ENCODE assay signal across 8 cellular contexts in genomic region chr13:43787998-43788397, GRCh38. TPM values are rescaled to one million over a fixed set of nuclear protein-coding genes. Genes with fewer than 3 reads are reported as not detected.
DNase-seq lines count a peak whose midpoint lies in the region; ATAC-seq and TF ChIP-seq lines count a peak whose summit lies in the region.

No MANE protein-coding gene starts in this region.

- H3K27me3 Mint-ChIP-seq in activated T-cell treated with anti-CD3 and anti-CD28 coated beads, Interleukin-2, amount 50 U/mL, for 72 hours (ENCODE audit: low read depth), result peaks cover 63% of the 10 kb centered on the region

- H2AFZ ChIP-seq in OCI-LY3 (ENCODE audit: low read depth, low read length), result 0 out of 2 replicates have a peak overlapping the region, but pooled peaks have one; percentile 68

- peak overlapping the region; percentile 78 for H3K4me2 ChIP-seq in OCI-LY3 (ENCODE audit: low read length)

- H3K27ac Mint-ChIP-seq in activated T-cell treated with anti-CD3 and anti-CD28 coated beads, Interleukin-2, amount 50 U/mL, for 72 hours, result no peak overlapping the region

- H3K4me1 Mint-ChIP-seq in activated T-cell treated with anti-CD3 and anti-CD28 coated beads, Interleukin-2, amount 50 U/mL, for 72 hours (ENCODE audit: low read depth), result peaks cover 4% of the 10 kb centered on the region

- peak overlapping the region; percentile 66; the same call in 1 of the 2 replicates for H3K9ac ChIP-seq in OCI-LY3 (ENCODE audit: low read length)

- H3K27me3 ChIP-seq in OCI-LY3 (ENCODE audit: low read depth, low read length), result no peaks in the 10 kb centered on the region

- H3K4me1 ChIP-seq in OCI-LY3 (ENCODE audit: low read length), result peaks cover 13% of the 10 kb centered on the region; the same call in 1 of the 2 replicates

- H3K4me3 ChIP-seq in OCI-LY3 (ENCODE audit: low read length) (peak overlapping the region; percentile 78), skeletal muscle cell (ENCODE audit: low read depth, low read length) (peak overlapping the region; percentile 67)

- no peak overlapping the region for H3K27ac ChIP-seq in OCI-LY3 (ENCODE audit: low read length)

- DNase-seq in activated T-cell treated with anti-CD3 and anti-CD28 coated beads, Interleukin-2, amount 50 U/mL, for 72 hours, result no peak
- no peak for DNase-seq in activated T-cell treated with anti-CD3 and anti-CD28 coated beads, Interleukin-2, amount 50 U/mL, for 48 hours
- peak; percentile 36 for DNase-seq in fibroblast of gingiva (ENCODE audit: low read depth)
- DNase-seq in skeletal muscle cell (ENCODE audit: low read depth), result no peak
- no peak for DNase-seq in SHP77 treated with DMSO at 0.1 percent for 48 hours (lab: John Stamatoyannopoulos, UW)

- no peaks in the 10 kb centered on the region for H3K36me3 ChIP-seq in OCI-LY3 (replicated peaks; ENCODE audit: low read depth, low read length)

- TF ChIP-seq CTCF in OCI-LY3 (IDR thresholded peaks at IDR 0.05; ENCODE audit: low read depth, low read length), result peak; percentile 46; the same call in 1 of the 2 replicates

- H3K4me3 Mint-ChIP-seq in activated T-cell treated with anti-CD3 and anti-CD28 coated beads, Interleukin-2, amount 50 U/mL, for 72 hours, result peak overlapping the region; percentile 89 to 95

- no peaks in the 10 kb centered on the region for H3K9me3 ChIP-seq in OCI-LY3 (ENCODE audit: insufficient read depth, low read length)

- H3K9me3 Mint-ChIP-seq in activated T-cell treated with anti-CD3 and anti-CD28 coated beads, Interleukin-2, amount 50 U/mL, for 72 hours, result no peaks in the 10 kb centered on the region

- peaks cover 0 to 1% of the 10 kb centered on the region in 2 donors for H3K36me3 Mint-ChIP-seq in activated T-cell treated with anti-CD3 and anti-CD28 coated beads, Interleukin-2, amount 50 U/mL, for 72 hours (ENCODE audit: insufficient read depth in 2 of 2)

- no peak for ATAC-seq in activated T-cell treated with anti-CD3 and anti-CD28 coated beads, Interleukin-2, amount 50 U/mL, for 72 hours (replicated peaks in 1 of 2)
- no peak for ATAC-seq in GM19324 (IDR thresholded peaks at IDR 0.05; ENCODE audit: low FRiP score, unreplicated experiment)
- ATAC-seq in HG03280 (IDR thresholded peaks at IDR 0.05; ENCODE audit: unreplicated experiment), result no peak

- no peaks in the 10 kb centered on the region for H3K79me2 ChIP-seq in OCI-LY3 (ENCODE audit: low read length)

- H4K20me1 ChIP-seq in OCI-LY3 (ENCODE audit: insufficient read depth, low read length), result no peaks in the 10 kb centered on the region

RNA-seq across cellular contexts. Expression of gene ENOX1, which starts 1.2 kb away (rescaled TPM):
- total RNA-seq in activated T-cell treated with anti-CD3 and anti-CD28 coated beads, Interleukin-2, amount 50 U/mL, for 72 hours, result 1 to 10 TPM; 1.2 to 2.0 TPM
